11 cellular contexts compared by ENCODE assay signal in the genomic region with DNA sequence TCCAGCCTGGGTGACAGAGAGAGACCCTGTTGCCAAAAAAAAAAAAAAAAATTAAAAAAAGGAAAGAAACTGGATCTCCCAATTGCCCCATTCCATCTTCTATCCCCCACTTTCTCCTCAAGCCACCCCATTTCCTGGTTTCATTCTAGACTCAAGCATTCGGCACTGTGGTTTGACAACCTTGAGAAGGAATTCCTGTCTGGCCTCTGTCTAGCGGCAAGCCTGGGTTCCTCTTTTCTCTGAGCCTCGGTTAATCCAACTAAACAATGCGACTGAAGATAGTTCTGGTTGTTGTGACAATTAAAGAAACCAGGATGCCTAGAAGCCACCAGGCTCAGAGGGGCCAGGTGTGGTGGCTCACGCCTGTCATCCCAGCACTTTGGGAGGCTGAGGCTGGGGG. TPM values are rescaled to one million over a fixed set of nuclear protein-coding genes. Genes with fewer than 3 reads are reported as not detected.
DNase-seq lines count a peak whose midpoint lies in the region; ATAC-seq, FAIRE-seq and TF ChIP-seq lines count a peak whose summit lies in the region.
"Had no signal": no experiment of that assay in that cellular context is flagged by ENCODE, and none has a peak within 500 bp of the region (broad histone marks: within the 10 kb centered on the region; RNA-seq: fewer than 3 reads in every experiment).

No MANE protein-coding gene starts in this region.

- H3K36me3 ChIP-seq in HepG2 (replicated peaks in 1 of 2; ENCODE audit: control insufficient read depth in 1 of 2, insufficient read depth in 2 of 2, low read length in 2 of 2) (peaks cover 0 to 3% of the 10 kb centered on the region in 2 experiments; a peak in 1 of 5 replicates), transverse colon (no peaks in the 10 kb centered on the region)

- no peak for TF ChIP-seq RAD21 in HepG2 (CRISPR knock-in tag; IDR thresholded peaks at IDR 0.05)

- TF ChIP-seq POLR2A in HepG2 (IDR thresholded peaks at IDR 0.05; ENCODE audit: insufficient read depth in 1 of 2, low read depth in 2 of 2, low read length in 2 of 2) (no peak), transverse colon (IDR thresholded peaks at IDR 0.05) (no peak)

- FAIRE-seq in HepG2 (lab: Jason Lieb, UNC), result no peak

- DNase-seq in Kasumi-1 (lab: John Stamatoyannopoulos, UW) (peak; percentile 85 to 86), activated B cell treated with CpG ODN at 0.5 μM for 24 hours (no peak), HepG2 (ENCODE audit: low spot score) (no peak), transverse colon (no peak), SW 1271 (lab: John Stamatoyannopoulos, UW) (no peak), NCI-H524 (lab: John Stamatoyannopoulos, UW) (no peak)
- DNase-seq in activated CD8-positive, alpha-beta memory T cell treated with anti-CD3 and anti-CD28 coated beads, Interleukin-2, amount 10 ng/mL, durations not matched to agents 7 days and 5 days, result no peak
- DNase-seq: NCI-H524 treated with DMSO at 0.1 percent for 48 hours, T-helper 1 cell had no signal

- H3K9ac ChIP-seq in HepG2 (ENCODE audit: insufficient read depth, low read depth, low read length), result peak overlapping the region; percentile 63
- H3K9ac ChIP-seq: parathyroid adenoma had no signal

- TF ChIP-seq EP300 in HepG2 (IDR thresholded peaks at IDR 0.05; ENCODE audit: low read depth in 2 of 2, low read length in 2 of 2) (no peak), HepG2 (CRISPR knock-in tag; IDR thresholded peaks at IDR 0.05; ENCODE audit: borderline replicate concordance) (no peak), transverse colon (IDR thresholded peaks at IDR 0.05; ENCODE audit: low read depth) (no peak)

- no peak overlapping the region for H2AFZ ChIP-seq in HepG2 (ENCODE audit: low read length)

- BruUV-seq in HepG2 (replicated peaks; lab: Mats Ljungman, UMichigan), result TSS peak; percentile 71

- CTCF ChIA-PET in activated B cell treated with CpG ODN at 0.5 μM for 24 hours (lab: Charles Lee), result no interaction called here
- CTCF ChIA-PET in HepG2 (lab: Yijun Ruan, JAX; ENCODE audit: low intra/inter-chr PET ratio, low total read pairs), result no interaction called here
- CTCF ChIA-PET in activated CD8-positive, alpha-beta memory T cell treated with anti-CD3 and anti-CD28 coated beads, Interleukin-2, amount 10 ng/mL, durations not matched to agents 7 days and 5 days (lab: Charles Lee), result no interaction called here

- H3K9me3 ChIP-seq in HepG2 (ENCODE audit: low read length), result no peaks in the 10 kb centered on the region
- H3K9me3 ChIP-seq in transverse colon, result no peaks in the 10 kb centered on the region

- no peaks in the 10 kb centered on the region for H3K9me3 Mint-ChIP-seq in activated B cell treated with CpG ODN at 0.5 μM for 24 hours
- H3K9me3 Mint-ChIP-seq in activated CD8-positive, alpha-beta memory T cell treated with anti-CD3 and anti-CD28 coated beads, Interleukin-2, amount 10 ng/mL, durations not matched to agents 7 days and 5 days (ENCODE audit: low read depth), result no peaks in the 10 kb centered on the region

- peaks cover 14% of the 10 kb centered on the region for H4K20me1 ChIP-seq in HepG2 (ENCODE audit: insufficient read depth, low read length)

- peak overlapping the region; percentile 78 for H3K4me2 ChIP-seq in HepG2 (ENCODE audit: low read depth, low read length)

- peaks cover 21% of the 10 kb centered on the region for H3K79me2 ChIP-seq in HepG2 (ENCODE audit: insufficient read depth, low read length)
- H3K79me2 ChIP-seq: parathyroid adenoma had no signal

- H3K4me1 Mint-ChIP-seq in activated B cell treated with CpG ODN at 0.5 μM for 24 hours, result peaks cover 61% of the 10 kb centered on the region
- peaks cover 41% of the 10 kb centered on the region for H3K4me1 Mint-ChIP-seq in activated CD8-positive, alpha-beta memory T cell treated with anti-CD3 and anti-CD28 coated beads, Interleukin-2, amount 10 ng/mL, durations not matched to agents 7 days and 5 days

- peak overlapping the region; percentile 90 for H3K27ac ChIP-seq in HepG2 (ENCODE audit: extremely low read length, insufficient read depth, low read length)
- peak overlapping the region; percentile 26 to 43 (median 38) for H3K27ac ChIP-seq in transverse colon
- H3K27ac ChIP-seq: parathyroid adenoma had no signal

- H3K36me3 Mint-ChIP-seq in activated B cell treated with CpG ODN at 0.5 μM for 24 hours (ENCODE audit: low read depth), result no peaks in the 10 kb centered on the region
- no peaks in the 10 kb centered on the region for H3K36me3 Mint-ChIP-seq in activated CD8-positive, alpha-beta memory T cell treated with anti-CD3 and anti-CD28 coated beads, Interleukin-2, amount 10 ng/mL, durations not matched to agents 7 days and 5 days

- H3K27me3 Mint-ChIP-seq in activated B cell treated with CpG ODN at 0.5 μM for 24 hours, result no peaks in the 10 kb centered on the region
- H3K27me3 Mint-ChIP-seq in activated CD8-positive, alpha-beta memory T cell treated with anti-CD3 and anti-CD28 coated beads, Interleukin-2, amount 10 ng/mL, durations not matched to agents 7 days and 5 days, result no peaks in the 10 kb centered on the region

- POLR2A ChIA-PET in activated B cell treated with CpG ODN at 0.5 μM for 24 hours (lab: Charles Lee), result interaction anchor here (0.6 kb wide), 1 partner anchor 33 kb away, joined by 3 read pairs; no protein-coding TSS in a partner anchor
- POLR2A ChIA-PET in HepG2 (lab: Yijun Ruan, JAX), result interaction anchor here (4.8 to 8.0 kb wide), 2 partner anchors 13 to 29 kb away, joined by 83 to 278 read pairs; a partner anchor contains a TSS

- intact Hi-C loops in activated B cell treated with CpG ODN at 0.5 μM for 24 hours (cut with micrococcal nuclease) (loop anchor here (2.0 kb wide), 1 partner anchor 13 kb away; a partner anchor contains a TSS), HepG2 (cut with micrococcal nuclease; ENCODE audit: unreplicated experiment) (no loop called here), transverse colon (cut with DNase I; ENCODE audit: low total_unique reads) (no loop called here)

- in situ Hi-C loops in HepG2 (cut with HindIII; ENCODE audit: extremely low pct_ligation_motif_present, low pct_unique_long_range_greater_than_20kb), result no loop called here
- in situ Hi-C loops in transverse colon (cut with MboI; ENCODE audit: low pct_ligation_motif_present in 1 of 4, low pct_unique_long_range_greater_than_20kb in 1 of 4, low sequenced_read_pairs in 3 of 4), result loop anchor here in 1 of 4 donors (25.0 kb wide), 1 partner anchor 139 kb away; no protein-coding TSS in a partner anchor

- H3K27me3 ChIP-seq in HepG2 (ENCODE audit: control insufficient read depth in 1 of 2, insufficient read depth in 2 of 2, low read length in 2 of 2), result peaks cover 0 to 7% of the 10 kb centered on the region in 2 experiments; a peak in 1 of 5 replicates
- no peaks in the 10 kb centered on the region for H3K27me3 ChIP-seq in transverse colon

- ATAC-seq in activated B cell treated with CpG ODN at 0.5 μM for 24 hours (ENCODE audit: low read depth) (no peak), HepG2 (no peak)
- no peak for ATAC-seq in activated CD8-positive, alpha-beta memory T cell treated with anti-CD3 and anti-CD28 coated beads, Interleukin-2, amount 10 ng/mL, durations not matched to agents 7 days and 5 days

- peaks cover 81% of the 10 kb centered on the region for H3K4me1 ChIP-seq in HepG2 (ENCODE audit: insufficient read depth, low read length)
- H3K4me1 ChIP-seq in transverse colon, result peaks cover 0 to 15% (median 0%) of the 10 kb centered on the region in 4 donors
- H3K4me1 ChIP-seq: parathyroid adenoma had no signal

- H3K4me3 ChIP-seq in HepG2 (replicated peaks in 1 of 3; ENCODE audit: insufficient read depth in 1 of 3, low read depth in 2 of 3, low read length in 3 of 3) (peak overlapping the region in 1 of 3 experiments; percentile 42; a peak in 2 of 6 replicates), transverse colon (no peak overlapping the region)

- no peak for TF ChIP-seq CTCF in activated B cell treated with CpG ODN at 0.5 μM for 24 hours (IDR thresholded peaks at IDR 0.05)
- TF ChIP-seq CTCF in HepG2 (CRISPR knock-in tag; IDR thresholded peaks at IDR 0.05), result no peak
- no peak for TF ChIP-seq CTCF in transverse colon (IDR thresholded peaks at IDR 0.05)

- peak overlapping the region; percentile 60 for H3K4me3 Mint-ChIP-seq in activated B cell treated with CpG ODN at 0.5 μM for 24 hours
- no peak overlapping the region for H3K4me3 Mint-ChIP-seq in activated CD8-positive, alpha-beta memory T cell treated with anti-CD3 and anti-CD28 coated beads, Interleukin-2, amount 10 ng/mL, durations not matched to agents 7 days and 5 days

- WGBS in HepG2 (ENCODE audit: low lambda C conversion rate), result 45% methylated on average over 5 of the region's 5 CpGs
- WGBS in transverse colon (ENCODE audit: low coverage in 1 of 2), 2 donors, result 61 to 62% methylated on average over 3 to 5 of the region's 5 CpGs

- peak overlapping the region; percentile 80 for H3K27ac Mint-ChIP-seq in activated B cell treated with CpG ODN at 0.5 μM for 24 hours
- no peak overlapping the region for H3K27ac Mint-ChIP-seq in activated CD8-positive, alpha-beta memory T cell treated with anti-CD3 and anti-CD28 coated beads, Interleukin-2, amount 10 ng/mL, durations not matched to agents 7 days and 5 days

RNA-seq across cellular contexts. Expression of a gene that starts 3.3 kb away (rescaled TPM):
- 0.44 and 0.53 TPM in 2 replicates for total RNA-seq in activated B cell treated with CpG ODN at 0.5 μM for 24 hours
- 700 and 1,455 TPM in 2 replicates for total RNA-seq in HepG2 (2016; rRNA removed; fragmentation: Illumina TruSeq; extraction: Trizol)
- 160 and 192 TPM in 2 replicates for total RNA-seq in HepG2 (2016; cell fraction: cytosol; rRNA removed; fragmentation: Illumina TruSeq; extraction: Trizol; ENCODE audit: low read depth)
- 643 and 1,412 TPM in 2 replicates for total RNA-seq in HepG2 (2016; cell fraction: insoluble cytoplasmic fraction; rRNA removed; fragmentation: Illumina TruSeq; extraction: Trizol)
- 268 and 291 TPM in 2 replicates for total RNA-seq in HepG2 (2016; cell fraction: membrane; rRNA removed; fragmentation: Illumina TruSeq; extraction: Trizol)
- total RNA-seq in HepG2 (2016; cell fraction: nucleus; rRNA removed; fragmentation: Illumina TruSeq; extraction: Trizol), result 1,410 and 1,846 TPM in 2 replicates
- 6,272 and 9,798 TPM in 2 replicates for polyA plus RNA-seq in HepG2 (2011; rRNA removed)
- 4,601 and 7,618 TPM in 2 replicates for polyA plus RNA-seq in HepG2 (2011; cell fraction: cytosol; rRNA removed)
- 6,023 and 6,891 TPM in 2 replicates for polyA plus RNA-seq in HepG2 (2011; cell fraction: nucleus; rRNA removed)
- polyA plus RNA-seq in HepG2 (2012), result 3,859 and 6,494 TPM in 2 replicates
- polyA plus RNA-seq in HepG2 (2016; cell fraction: cytosol; fragmentation: Illumina TruSeq; extraction: Trizol; ENCODE audit: low read depth), result 195 and 210 TPM in 2 replicates
- polyA plus RNA-seq in HepG2 (2016; cell fraction: insoluble cytoplasmic fraction; fragmentation: Illumina TruSeq; extraction: Trizol; ENCODE audit: low read depth), result 903 and 1,023 TPM in 2 replicates
- 286 and 340 TPM in 2 replicates for polyA plus RNA-seq in HepG2 (2016; cell fraction: membrane; fragmentation: Illumina TruSeq; extraction: Trizol; ENCODE audit: low read depth)
- polyA plus RNA-seq in HepG2 (2016; cell fraction: nucleus; fragmentation: Illumina TruSeq; extraction: Trizol; ENCODE audit: insufficient read depth, low read depth), result 3,631 and 3,793 TPM in 2 replicates
- 785 and 9,683 TPM in 2 replicates for polyA minus RNA-seq in HepG2 (2011; rRNA and poly(A)+ RNA removed; ENCODE audit: low replicate concordance)
- polyA minus RNA-seq in HepG2 (2011; cell fraction: cytosol; rRNA and poly(A)+ RNA removed), result 2,000 and 4,520 TPM in 2 replicates
- polyA minus RNA-seq in HepG2 (2011; cell fraction: nucleus; rRNA and poly(A)+ RNA removed), result 1,680 and 2,385 TPM in 2 replicates
- total RNA-seq in transverse colon, result 100 to 1,000 TPM in 3 of 4 donors, 10 to 100 TPM in 1; 50.1 to 351 (median 194) TPM
- 1 to 10 TPM in 1 of 2 experiments, under 1 TPM in 1; 0.67 to 1.0 TPM for total RNA-seq in activated CD8-positive, alpha-beta memory T cell treated with anti-CD3 and anti-CD28 coated beads, Interleukin-2, amount 10 ng/mL, durations not matched to agents 7 days and 5 days

RNA-seq across cellular contexts. Expression of a gene that starts 13.6 kb away (rescaled TPM):
- total RNA-seq in activated B cell treated with CpG ODN at 0.5 μM for 24 hours, result 53.5 and 55.6 TPM in 2 replicates
- 24.1 and 36.4 TPM in 2 replicates for total RNA-seq in HepG2 (2016; rRNA removed; fragmentation: Illumina TruSeq; extraction: Trizol)
- 38.0 and 46.7 TPM in 2 replicates for total RNA-seq in HepG2 (2016; cell fraction: cytosol; rRNA removed; fragmentation: Illumina TruSeq; extraction: Trizol; ENCODE audit: low read depth)
- 17.4 and 36.4 TPM in 2 replicates for total RNA-seq in HepG2 (2016; cell fraction: insoluble cytoplasmic fraction; rRNA removed; fragmentation: Illumina TruSeq; extraction: Trizol)
- total RNA-seq in HepG2 (2016; cell fraction: membrane; rRNA removed; fragmentation: Illumina TruSeq; extraction: Trizol), result 50.7 and 59.0 TPM in 2 replicates
- 28.9 and 37.5 TPM in 2 replicates for total RNA-seq in HepG2 (2016; cell fraction: nucleus; rRNA removed; fragmentation: Illumina TruSeq; extraction: Trizol)
- polyA plus RNA-seq in HepG2 (2011; rRNA removed), result 63.0 and 69.7 TPM in 2 replicates
- 52.1 and 59.5 TPM in 2 replicates for polyA plus RNA-seq in HepG2 (2011; cell fraction: cytosol; rRNA removed)
- 207 and 243 TPM in 2 replicates for polyA plus RNA-seq in HepG2 (2011; cell fraction: nucleus; rRNA removed)
- 28.8 and 45.1 TPM in 2 replicates for polyA plus RNA-seq in HepG2 (2012)
- 45.8 and 48.0 TPM in 2 replicates for polyA plus RNA-seq in HepG2 (2016; cell fraction: cytosol; fragmentation: Illumina TruSeq; extraction: Trizol; ENCODE audit: low read depth)
- polyA plus RNA-seq in HepG2 (2016; cell fraction: insoluble cytoplasmic fraction; fragmentation: Illumina TruSeq; extraction: Trizol; ENCODE audit: low read depth), result 22.1 and 29.5 TPM in 2 replicates
- polyA plus RNA-seq in HepG2 (2016; cell fraction: membrane; fragmentation: Illumina TruSeq; extraction: Trizol; ENCODE audit: low read depth), result 52.9 and 59.3 TPM in 2 replicates
- 87.3 and 93.9 TPM in 2 replicates for polyA plus RNA-seq in HepG2 (2016; cell fraction: nucleus; fragmentation: Illumina TruSeq; extraction: Trizol; ENCODE audit: insufficient read depth, low read depth)
- 154 and 189 TPM in 2 replicates for polyA minus RNA-seq in HepG2 (2011; rRNA and poly(A)+ RNA removed; ENCODE audit: low replicate concordance)
- polyA minus RNA-seq in HepG2 (2011; cell fraction: cytosol; rRNA and poly(A)+ RNA removed), result 18.7 and 18.9 TPM in 2 replicates
- polyA minus RNA-seq in HepG2 (2011; cell fraction: nucleus; rRNA and poly(A)+ RNA removed), result 28.3 and 32.7 TPM in 2 replicates
- total RNA-seq in transverse colon, result 100 to 1,000 TPM in 2 of 4 donors, 10 to 100 TPM in 2; 38.0 to 118 (median 90.6) TPM
- total RNA-seq in activated CD8-positive, alpha-beta memory T cell treated with anti-CD3 and anti-CD28 coated beads, Interleukin-2, amount 10 ng/mL, durations not matched to agents 7 days and 5 days, result 100 to 1,000 TPM in 1 of 2 experiments, 10 to 100 TPM in 1; 77.2 to 100 TPM

RNA-seq across cellular contexts. Expression of a gene that starts 15.7 kb away (rescaled TPM):
- 94.7 and 101 TPM in 2 replicates for total RNA-seq in activated B cell treated with CpG ODN at 0.5 μM for 24 hours
- total RNA-seq in HepG2 (2016; rRNA removed; fragmentation: Illumina TruSeq; extraction: Trizol), result 24.1 and 32.5 TPM in 2 replicates
- total RNA-seq in HepG2 (2016; cell fraction: cytosol; rRNA removed; fragmentation: Illumina TruSeq; extraction: Trizol; ENCODE audit: low read depth), result 14.5 and 17.4 TPM in 2 replicates
- total RNA-seq in HepG2 (2016; cell fraction: insoluble cytoplasmic fraction; rRNA removed; fragmentation: Illumina TruSeq; extraction: Trizol), result 21.0 and 35.2 TPM in 2 replicates
- total RNA-seq in HepG2 (2016; cell fraction: membrane; rRNA removed; fragmentation: Illumina TruSeq; extraction: Trizol), result 24.2 and 24.9 TPM in 2 replicates
- total RNA-seq in HepG2 (2016; cell fraction: nucleus; rRNA removed; fragmentation: Illumina TruSeq; extraction: Trizol), result 15.8 and 19.9 TPM in 2 replicates
- 33.2 and 39.4 TPM in 2 replicates for polyA plus RNA-seq in HepG2 (2011; rRNA removed)
- 27.2 and 31.9 TPM in 2 replicates for polyA plus RNA-seq in HepG2 (2011; cell fraction: cytosol; rRNA removed)
- polyA plus RNA-seq in HepG2 (2011; cell fraction: nucleus; rRNA removed), result 93.2 and 99.5 TPM in 2 replicates
- 45.5 and 60.4 TPM in 2 replicates for polyA plus RNA-seq in HepG2 (2012)
- polyA plus RNA-seq in HepG2 (2016; cell fraction: cytosol; fragmentation: Illumina TruSeq; extraction: Trizol; ENCODE audit: low read depth), result 20.7 and 22.0 TPM in 2 replicates
- 32.6 and 39.0 TPM in 2 replicates for polyA plus RNA-seq in HepG2 (2016; cell fraction: insoluble cytoplasmic fraction; fragmentation: Illumina TruSeq; extraction: Trizol; ENCODE audit: low read depth)
- 29.2 and 30.7 TPM in 2 replicates for polyA plus RNA-seq in HepG2 (2016; cell fraction: membrane; fragmentation: Illumina TruSeq; extraction: Trizol; ENCODE audit: low read depth)
- polyA plus RNA-seq in HepG2 (2016; cell fraction: nucleus; fragmentation: Illumina TruSeq; extraction: Trizol; ENCODE audit: insufficient read depth, low read depth), result 79.8 and 91.2 TPM in 2 replicates
- polyA minus RNA-seq in HepG2 (2011; rRNA and poly(A)+ RNA removed; ENCODE audit: low replicate concordance), result 17.1 and 24.3 TPM in 2 replicates
- 14.9 and 15.0 TPM in 2 replicates for polyA minus RNA-seq in HepG2 (2011; cell fraction: cytosol; rRNA and poly(A)+ RNA removed)
- polyA minus RNA-seq in HepG2 (2011; cell fraction: nucleus; rRNA and poly(A)+ RNA removed), result 19.4 and 20.3 TPM in 2 replicates
- total RNA-seq in transverse colon, result 100 to 1,000 TPM in 1 of 4 donors, 10 to 100 TPM in 3; 55.5 to 227 (median 78.8) TPM
- total RNA-seq in activated CD8-positive, alpha-beta memory T cell treated with anti-CD3 and anti-CD28 coated beads, Interleukin-2, amount 10 ng/mL, durations not matched to agents 7 days and 5 days, result 10 to 100 TPM; 13.7 to 22.2 TPM

RNA-seq across cellular contexts. Expression of a gene that starts 43.5 kb away (rescaled TPM):
- total RNA-seq in activated B cell treated with CpG ODN at 0.5 μM for 24 hours, result 18.7 and 22.6 TPM in 2 replicates
- total RNA-seq in HepG2 (2016; rRNA removed; fragmentation: Illumina TruSeq; extraction: Trizol), result 0.60 and 1.0 TPM in 2 replicates
- 0.61 and 1.1 TPM in 2 replicates for total RNA-seq in HepG2 (2016; cell fraction: cytosol; rRNA removed; fragmentation: Illumina TruSeq; extraction: Trizol; ENCODE audit: low read depth)
- total RNA-seq in HepG2 (2016; cell fraction: insoluble cytoplasmic fraction; rRNA removed; fragmentation: Illumina TruSeq; extraction: Trizol), result 0.82 and 1.2 TPM in 2 replicates
- 1.00 and 1.4 TPM in 2 replicates for total RNA-seq in HepG2 (2016; cell fraction: membrane; rRNA removed; fragmentation: Illumina TruSeq; extraction: Trizol)
- 0.81 and 1.2 TPM in 2 replicates for total RNA-seq in HepG2 (2016; cell fraction: nucleus; rRNA removed; fragmentation: Illumina TruSeq; extraction: Trizol)
- 1.8 and 2.2 TPM in 2 replicates for polyA plus RNA-seq in HepG2 (2011; rRNA removed)
- 0.97 and 1.7 TPM in 2 replicates for polyA plus RNA-seq in HepG2 (2011; cell fraction: cytosol; rRNA removed)
- 2.5 and 3.9 TPM in 2 replicates for polyA plus RNA-seq in HepG2 (2011; cell fraction: nucleus; rRNA removed)
- polyA plus RNA-seq in HepG2 (2012), result 1.7 and 1.9 TPM in 2 replicates
- 0.81 and 0.84 TPM in 2 replicates for polyA plus RNA-seq in HepG2 (2016; cell fraction: cytosol; fragmentation: Illumina TruSeq; extraction: Trizol; ENCODE audit: low read depth)
- 1.0 and 1.5 TPM in 2 replicates for polyA plus RNA-seq in HepG2 (2016; cell fraction: insoluble cytoplasmic fraction; fragmentation: Illumina TruSeq; extraction: Trizol; ENCODE audit: low read depth)
- polyA plus RNA-seq in HepG2 (2016; cell fraction: membrane; fragmentation: Illumina TruSeq; extraction: Trizol; ENCODE audit: low read depth), result 0.56 and 0.95 TPM in 2 replicates
- 1.2 and 2.2 TPM in 2 replicates for polyA plus RNA-seq in HepG2 (2016; cell fraction: nucleus; fragmentation: Illumina TruSeq; extraction: Trizol; ENCODE audit: insufficient read depth, low read depth)
- 2.2 and 18.7 TPM in 2 replicates for polyA minus RNA-seq in HepG2 (2011; rRNA and poly(A)+ RNA removed; ENCODE audit: low replicate concordance)
- polyA minus RNA-seq in HepG2 (2011; cell fraction: cytosol; rRNA and poly(A)+ RNA removed), result 0.70 and 0.89 TPM in 2 replicates
- 2.1 and 2.3 TPM in 2 replicates for polyA minus RNA-seq in HepG2 (2011; cell fraction: nucleus; rRNA and poly(A)+ RNA removed)
- 100 to 1,000 TPM in 1 of 4 donors, 10 to 100 TPM in 3; 41.4 to 127 (median 55.5) TPM for total RNA-seq in transverse colon
- total RNA-seq in activated CD8-positive, alpha-beta memory T cell treated with anti-CD3 and anti-CD28 coated beads, Interleukin-2, amount 10 ng/mL, durations not matched to agents 7 days and 5 days, result 10 to 100 TPM; 13.8 to 22.3 TPM
- total RNA-seq: LHCN-M2 had no signal

RNA-seq across cellular contexts. Expression of a gene that starts 48.8 kb away (rescaled TPM):
- total RNA-seq in activated B cell treated with CpG ODN at 0.5 μM for 24 hours, result 105 and 121 TPM in 2 replicates
- not detected in 2 replicates for total RNA-seq in HepG2 (2016; rRNA removed; fragmentation: Illumina TruSeq; extraction: Trizol)
- not detected in 2 replicates for total RNA-seq in HepG2 (2016; cell fraction: cytosol; rRNA removed; fragmentation: Illumina TruSeq; extraction: Trizol; ENCODE audit: low read depth)
- total RNA-seq in HepG2 (2016; cell fraction: insoluble cytoplasmic fraction; rRNA removed; fragmentation: Illumina TruSeq; extraction: Trizol), result not detected in 2 replicates
- not detected in 2 replicates for total RNA-seq in HepG2 (2016; cell fraction: membrane; rRNA removed; fragmentation: Illumina TruSeq; extraction: Trizol)
- total RNA-seq in HepG2 (2016; cell fraction: nucleus; rRNA removed; fragmentation: Illumina TruSeq; extraction: Trizol), result not detected in 2 replicates
- polyA plus RNA-seq in HepG2 (2011; rRNA removed), result not detected in 2 replicates
- not detected in 2 replicates for polyA plus RNA-seq in HepG2 (2011; cell fraction: cytosol; rRNA removed)
- 0.05 TPM in 1 of 2 replicates, not detected in the other for polyA plus RNA-seq in HepG2 (2011; cell fraction: nucleus; rRNA removed)
- not detected in 2 replicates for polyA plus RNA-seq in HepG2 (2012)
- polyA plus RNA-seq in HepG2 (2016; cell fraction: cytosol; fragmentation: Illumina TruSeq; extraction: Trizol; ENCODE audit: low read depth), result not detected in 2 replicates
- polyA plus RNA-seq in HepG2 (2016; cell fraction: insoluble cytoplasmic fraction; fragmentation: Illumina TruSeq; extraction: Trizol; ENCODE audit: low read depth), result not detected in 2 replicates
- polyA plus RNA-seq in HepG2 (2016; cell fraction: membrane; fragmentation: Illumina TruSeq; extraction: Trizol; ENCODE audit: low read depth), result not detected in 2 replicates
- polyA plus RNA-seq in HepG2 (2016; cell fraction: nucleus; fragmentation: Illumina TruSeq; extraction: Trizol; ENCODE audit: insufficient read depth, low read depth), result not detected in 2 replicates
- not detected in 2 replicates for polyA minus RNA-seq in HepG2 (2011; rRNA and poly(A)+ RNA removed; ENCODE audit: low replicate concordance)
- not detected in 2 replicates for polyA minus RNA-seq in HepG2 (2011; cell fraction: cytosol; rRNA and poly(A)+ RNA removed)
- polyA minus RNA-seq in HepG2 (2011; cell fraction: nucleus; rRNA and poly(A)+ RNA removed), result not detected in 2 replicates
- 10 to 100 TPM in 1 of 4 donors, 1 to 10 TPM in 2, under 1 TPM in 1; 0.60 to 10.8 (median 6.0) TPM for total RNA-seq in transverse colon
- 100 to 1,000 TPM in 1 of 2 experiments, 10 to 100 TPM in 1; 98.5 to 114 TPM for total RNA-seq in activated CD8-positive, alpha-beta memory T cell treated with anti-CD3 and anti-CD28 coated beads, Interleukin-2, amount 10 ng/mL, durations not matched to agents 7 days and 5 days
- total RNA-seq: LHCN-M2 had no signal

Comparison
In these comparisons a context has a peak if more than half of its experiments do, and no peak if none do; other contexts are left out.
1. DNase-seq: peak in Kasumi-1 (2 of 2); none in activated B cell treated with CpG ODN at 0.5 μM for 24 hours (single experiment), HepG2 (single experiment), transverse colon (single experiment), SW 1271 (0 of 2), NCI-H524 (0 of 2) and activated CD8-positive, alpha-beta memory T cell treated with anti-CD3 and anti-CD28 coated beads, Interleukin-2, amount 10 ng/mL, durations not matched to agents 7 days and 5 days (single experiment).
2. RNA of a gene that starts 3.3 kb away (total RNA-seq): 160 to 1,846 TPM in HepG2 and 50.1 to 351 TPM in transverse colon; 0.67 to 1.0 TPM in activated CD8-positive, alpha-beta memory T cell treated with anti-CD3 and anti-CD28 coated beads, Interleukin-2, amount 10 ng/mL, durations not matched to agents 7 days and 5 days and 0.44 to 0.53 TPM in activated B cell treated with CpG ODN at 0.5 μM for 24 hours; every median in the first group is over 10 times any median in the second.